ENCODE assay signal across 8 cellular contexts in the genomic region with DNA sequence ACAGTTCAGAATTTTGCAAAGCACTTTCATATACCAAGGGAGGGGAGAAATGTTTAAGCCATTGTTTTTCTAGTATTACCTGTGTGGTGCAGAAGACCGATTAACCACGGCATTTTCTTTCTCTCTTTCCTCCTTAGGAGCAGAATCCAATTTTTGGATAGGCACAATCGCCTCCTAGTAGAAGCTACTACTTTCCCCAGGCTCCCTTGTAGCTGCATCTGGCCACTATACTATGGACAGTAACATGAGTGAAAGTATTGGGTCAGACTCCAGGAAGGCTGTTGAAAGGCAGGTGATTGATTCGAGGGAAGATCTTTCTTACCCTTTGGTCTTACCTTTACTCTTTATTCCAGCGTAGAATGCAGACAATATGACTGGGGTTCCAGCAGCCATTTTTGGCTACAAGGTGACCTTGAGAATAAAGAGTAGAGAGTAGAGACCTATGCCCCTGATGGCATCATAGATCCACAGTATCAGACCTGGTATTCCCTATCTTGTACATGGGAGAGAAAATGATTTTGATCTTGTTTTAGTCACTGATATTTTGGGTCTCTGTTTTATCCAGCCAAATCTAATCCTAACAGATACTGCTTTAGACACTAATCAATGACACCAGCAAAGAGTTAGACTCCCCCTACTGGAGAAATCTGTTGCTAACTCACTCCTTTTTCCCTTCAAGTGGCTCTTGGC.
DNase-seq lines count a peak whose midpoint lies in the region; ATAC-seq and TF ChIP-seq lines count a peak whose summit lies in the region.

No MANE protein-coding gene starts in this region.

- no peak overlapping the region for H3K27ac ChIP-seq in iPS-18a (ENCODE audit: low read length)

- no peak overlapping the region for H3K4me3 Mint-ChIP-seq in WTC11

- H3K4me1 Mint-ChIP-seq in WTC11: peaks cover 14% of the 10 kb centered on the region

- CTCF ChIA-PET in WTC11 (lab: Charles Lee): interaction anchor here (0.7 to 1.7 kb wide), 4 partner anchors 10 to 236 kb away, joined by 3 to 7 read pairs (median 6); partner anchors contain the start of gene ZC3H13

- no peaks in the 10 kb centered on the region for H3K4me1 ChIP-seq in iPS-18a (ENCODE audit: control insufficient read depth, low read depth, low read length)

- H3K27me3 ChIP-seq in iPS-18a (ENCODE audit: control insufficient read depth, insufficient read depth, low read length): no peaks in the 10 kb centered on the region

- H3K9ac ChIP-seq in iPS-18a (ENCODE audit: low read length): peak overlapping the region; percentile 23

- no peaks in the 10 kb centered on the region for H3K27me3 Mint-ChIP-seq in WTC11 (ENCODE audit: low read depth)

- no peaks in the 10 kb centered on the region for H3K36me3 Mint-ChIP-seq in WTC11

- H3K9me3 ChIP-seq in iPS-18a (ENCODE audit: control insufficient read depth, low read depth, low read length): no peaks in the 10 kb centered on the region

- DNase-seq in EH (ENCODE audit: low read depth): peak; percentile 50
- peak; percentile 38 for DNase-seq in NCI-H1694 (lab: John Stamatoyannopoulos, UW)
- no peak for DNase-seq in WTC11 (ENCODE audit: low spot score)
- DNase-seq in stromal cell of bone marrow (ENCODE audit: low read depth): peak; percentile 36
- no peak for DNase-seq in ureter (ENCODE audit: low spot score)

- peak; percentile 82 for ATAC-seq in GM21723 (IDR thresholded peaks at IDR 0.05; ENCODE audit: unreplicated experiment)
- peak; percentile 65 for ATAC-seq in WTC11
- no peak for ATAC-seq in GM18511 (IDR thresholded peaks at IDR 0.05; ENCODE audit: unreplicated experiment)

- no peaks in the 10 kb centered on the region for H3K9me3 Mint-ChIP-seq in WTC11

- no peak overlapping the region for H3K27ac Mint-ChIP-seq in WTC11

- peak; percentile 45; the same call in 1 of the 2 replicates for TF ChIP-seq CTCF in WTC11 (IDR thresholded peaks at IDR 0.05)

- no peak overlapping the region for H3K4me3 ChIP-seq in iPS-18a (ENCODE audit: low read length)

- POLR2A ChIA-PET in WTC11 (lab: Charles Lee): no interaction called here

- no peaks in the 10 kb centered on the region for H3K36me3 ChIP-seq in iPS-18a (ENCODE audit: control insufficient read depth, low read depth, low read length)

TF ChIP-seq in WTC11, 78 proteins besides CTCF, POLR2A, EP300 and RAD21:
- TF ChIP-seq TEAD4 (CRISPR knock-in tag; IDR thresholded peaks at IDR 0.05): no peak
- TF ChIP-seq ESRRA (CRISPR knock-in tag; IDR thresholded peaks at IDR 0.05; ENCODE audit: borderline replicate concordance): peak; percentile 83; the same call in 1 of the 2 replicates

Comparison
In these comparisons a context has a peak if more than half of its experiments do, and no peak if none do; other contexts are left out.
1. DNase-seq: peak in EH (single experiment), NCI-H1694 (single experiment) and stromal cell of bone marrow (single experiment); none in WTC11 (single experiment) and ureter (single experiment).